19 cellular contexts compared by ENCODE assay signal in genomic region chr4:8695237-8696219, GRCh38.
"Had no signal": no experiment of that assay in that cellular context is flagged by ENCODE, and none has a peak within 500 bp of the region (broad histone marks: within the 10 kb centered on the region; RNA-seq: fewer than 3 reads in every experiment).

No MANE protein-coding gene starts in this region.

- H3K36me3 ChIP-seq: heart left ventricle, neural progenitor cell, suprapubic skin had no signal

- H3K9me3 Mint-ChIP-seq: activated CD4-positive, alpha-beta T cell treated with anti-CD3 and anti-CD28 coated beads, Interleukin-2, amount 10 ng/mL, durations not matched to agents 7 days and 5 days; effector memory CD8-positive, alpha-beta T cell had no signal

- DNase-seq: activated CD4-positive, alpha-beta T cell treated with anti-CD3 and anti-CD28 coated beads, Interleukin-2, amount 10 ng/mL, durations not matched to agents 7 days and 5 days; amniotic stem cell; central memory CD4-positive, alpha-beta T cell; cortex of kidney; effector memory CD8-positive, alpha-beta T cell; left colon; retina; stimulated activated CD4-positive, alpha-beta T cell treated with anti-CD3 and anti-CD28 coated beads, Interleukin-4, amount 100 ng/mL, for 24 hours; stimulated activated naive CD8-positive, alpha-beta T cell treated with anti-CD3 and anti-CD28 coated beads, Interleukin-15, Interleukin-2, amounts not matched to agents 100 U/mL and 50 U/mL, for 24 hours; T-helper 9 cell; trophoblast cell had no signal

- H3K27ac ChIP-seq: heart left ventricle, neural progenitor cell, parathyroid adenoma, suprapubic skin had no signal

- H3K4me1 ChIP-seq: heart left ventricle, neural progenitor cell, parathyroid adenoma, suprapubic skin had no signal

- H3K4me3 Mint-ChIP-seq: activated CD4-positive, alpha-beta T cell treated with anti-CD3 and anti-CD28 coated beads, Interleukin-2, amount 10 ng/mL, durations not matched to agents 7 days and 5 days; activated naive CD8-positive, alpha-beta T cell; effector memory CD8-positive, alpha-beta T cell; neural progenitor cell; T-cell had no signal

- H3K9me3 ChIP-seq: SK-N-SH, suprapubic skin had no signal

- H3K36me3 Mint-ChIP-seq: activated naive CD8-positive, alpha-beta T cell; neural progenitor cell; T-cell had no signal

- H3K4me1 Mint-ChIP-seq: activated CD4-positive, alpha-beta T cell treated with anti-CD3 and anti-CD28 coated beads, Interleukin-2, amount 10 ng/mL, durations not matched to agents 7 days and 5 days; neural progenitor cell; T-cell had no signal

- H3K27me3 Mint-ChIP-seq: activated CD4-positive, alpha-beta T cell treated with anti-CD3 and anti-CD28 coated beads, Interleukin-2, amount 10 ng/mL, durations not matched to agents 7 days and 5 days had no signal

- H3K4me3 ChIP-seq: heart left ventricle, lung, neural progenitor cell, suprapubic skin had no signal

- H3K9ac ChIP-seq: neural progenitor cell, parathyroid adenoma, SK-N-SH had no signal

- ATAC-seq: effector memory CD8-positive, alpha-beta T cell; heart left ventricle; left colon; stimulated activated naive CD8-positive, alpha-beta T cell treated with anti-CD3 and anti-CD28 coated beads, Interleukin-15, Interleukin-2, amounts not matched to agents 100 U/mL and 50 U/mL, for 24 hours; T-cell had no signal

- H3K27ac Mint-ChIP-seq: activated CD4-positive, alpha-beta T cell treated with anti-CD3 and anti-CD28 coated beads, Interleukin-2, amount 10 ng/mL, durations not matched to agents 7 days and 5 days; activated naive CD8-positive, alpha-beta T cell; effector memory CD8-positive, alpha-beta T cell; neural progenitor cell; T-cell had no signal
